7 cellular contexts compared by ENCODE assay signal in genomic region chr7:112940314-112940732, GRCh38.
A peak's percentile ranks its signal among the peaks of the same experiment; 100 is the strongest.
DNase-seq lines count a peak whose midpoint lies in the region; ATAC-seq, FAIRE-seq and TF ChIP-seq lines count a peak whose summit lies in the region.

No MANE protein-coding gene starts in this region.

- H3K4me1 ChIP-seq in sigmoid colon = peaks cover 0 to 34% (median 24%) of the 10 kb centered on the region in 4 donors

- no peak for TF ChIP-seq CTCF in glutamatergic neuron (IDR thresholded peaks at IDR 0.05; ENCODE audit: partially characterized antibody, unreplicated experiment)
- no peak for TF ChIP-seq CTCF in sigmoid colon (IDR thresholded peaks at IDR 0.05)

- peaks cover 11% of the 10 kb centered on the region for H3K27me3 Mint-ChIP-seq in glutamatergic neuron (ENCODE audit: unreplicated experiment)

- intact Hi-C loops in sigmoid colon (cut with DNase I) = loop anchor here (2.0 to 5.0 kb wide), 2 partner anchors 47 to 178 kb away; partner anchors contain the start of gene SMIM30

- no peak for TF ChIP-seq EP300 in sigmoid colon (IDR thresholded peaks at IDR 0.05)

- no peaks in the 10 kb centered on the region for H3K27me3 ChIP-seq in sigmoid colon

- no peaks in the 10 kb centered on the region for H3K9me3 ChIP-seq in sigmoid colon

- peak overlapping the region; percentile 99 for H3K27ac Mint-ChIP-seq in glutamatergic neuron (ENCODE audit: unreplicated experiment)

- peaks cover 3% of the 10 kb centered on the region for H3K9me3 Mint-ChIP-seq in glutamatergic neuron (ENCODE audit: unreplicated experiment)

- TF ChIP-seq POLR2A in sigmoid colon (IDR thresholded peaks at IDR 0.05) = no peak

- WGBS in sigmoid colon, 2 donors = 12 to 14% methylated on average over 8 of the region's 8 CpGs

- H3K4me3 ChIP-seq in sigmoid colon = peak overlapping the region; percentile 81 to 90 (median 90)

- no peaks in the 10 kb centered on the region for H3K36me3 ChIP-seq in sigmoid colon

- DNase-seq in SW480 (ENCODE audit: low spot score) (peak; percentile 1), glutamatergic neuron (no peak), sigmoid colon (no peak), GM19239 (ENCODE audit: insufficient read length, low spot score) (no peak), LoVo (ENCODE audit: low spot score) (no peak)

- peaks cover 9% of the 10 kb centered on the region for H3K4me1 Mint-ChIP-seq in glutamatergic neuron (ENCODE audit: low read depth, unreplicated experiment)

- peak overlapping the region; percentile 98 for H3K4me3 Mint-ChIP-seq in glutamatergic neuron (ENCODE audit: unreplicated experiment)

- peak; percentile 45 for ATAC-seq in GM19035 (IDR thresholded peaks at IDR 0.05; ENCODE audit: unreplicated experiment)
- ATAC-seq in HG02884 (IDR thresholded peaks at IDR 0.05; ENCODE audit: unreplicated experiment) = peak; percentile 43

- H3K36me3 Mint-ChIP-seq in glutamatergic neuron (ENCODE audit: unreplicated experiment) = no peaks in the 10 kb centered on the region

- FAIRE-seq in GM19239 (lab: Jason Lieb, UNC) = no peak

- peak overlapping the region; percentile 81 to 87 (median 86) for H3K27ac ChIP-seq in sigmoid colon
